ENCODE assay signal across 27 cellular contexts in the genomic region with DNA sequence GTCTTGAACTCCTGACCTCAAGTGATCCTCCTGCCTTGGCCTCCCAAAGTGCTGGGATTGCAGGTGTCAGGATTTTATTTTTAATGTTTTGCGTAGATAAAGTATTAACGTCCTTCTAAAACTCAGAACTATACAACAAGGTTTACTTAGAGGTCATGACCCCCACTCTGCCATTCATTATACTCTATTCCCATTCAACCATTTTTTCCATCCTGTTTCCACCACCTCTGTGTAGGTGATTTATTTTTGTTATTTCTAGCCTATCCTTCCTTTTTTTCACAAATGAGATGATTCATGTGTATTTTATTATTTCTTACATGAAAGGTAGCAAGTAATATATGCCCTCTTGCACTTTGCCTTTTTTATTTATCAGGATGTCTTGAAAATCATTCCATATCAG.
"Had no signal": no experiment of that assay in that cellular context is flagged by ENCODE, and none has a peak within 500 bp of the region (broad histone marks: within the 10 kb centered on the region; RNA-seq: fewer than 3 reads in every experiment).

No MANE protein-coding gene starts in this region.

- H3K27me3 Mint-ChIP-seq: progenitor cell of endocrine pancreas; stimulated activated naive B cell treated with anti-CD40 and anti-IgM and Interleukin-4, amounts not matched to agents 10 μg/mL and 1 μg/mL and 100 μg/mL, for 72 hours; stimulated activated naive CD8-positive, alpha-beta T cell treated with anti-CD3 and anti-CD28 coated beads, Interleukin-15, Interleukin-2, amounts not matched to agents 100 ng/mL and 50 ng/mL, for 24 hours had no signal

- H3K36me3 ChIP-seq: ovary, right lobe of liver, sigmoid colon, stomach, thoracic aorta, thyroid gland, tibial nerve, upper lobe of left lung, vagina had no signal

- H3K27ac ChIP-seq: neural progenitor cell, ovary, parathyroid adenoma, psoas muscle, right lobe of liver, sigmoid colon, stomach, thoracic aorta, thyroid gland, tibial nerve, upper lobe of left lung, vagina had no signal

- H2AFZ ChIP-seq: neural progenitor cell, parathyroid adenoma had no signal

- H3K4me2 ChIP-seq: neural progenitor cell had no signal

- H3K79me2 ChIP-seq: parathyroid adenoma had no signal

- ATAC-seq: natural killer cell, psoas muscle, right cardiac atrium, right lobe of liver had no signal

- H3K36me3 Mint-ChIP-seq: natural killer cell; stimulated activated effector memory CD8-positive, alpha-beta T cell treated with anti-CD3 and anti-CD28 coated beads, Interleukin-12 subunit alpha, Interleukin-12 subunit beta, amount 100 ng/mL, for 72 hours had no signal

- H3K27ac Mint-ChIP-seq: natural killer cell; nephron; neural progenitor cell; progenitor cell of endocrine pancreas; stimulated activated effector memory CD8-positive, alpha-beta T cell treated with anti-CD3 and anti-CD28 coated beads, Interleukin-12 subunit alpha, Interleukin-12 subunit beta, amount 100 ng/mL, for 72 hours; stimulated activated naive B cell treated with anti-CD40 and anti-IgM and Interleukin-4, amounts not matched to agents 10 μg/mL and 1 μg/mL and 100 μg/mL, for 72 hours; stimulated activated naive CD8-positive, alpha-beta T cell treated with anti-CD3 and anti-CD28 coated beads, Interleukin-15, Interleukin-2, amounts not matched to agents 100 ng/mL and 50 ng/mL, for 24 hours had no signal

- H3K4me3 ChIP-seq: neural progenitor cell, ovary, psoas muscle, right lobe of liver, sigmoid colon, stomach, thoracic aorta, thyroid gland, tibial nerve, upper lobe of left lung, vagina had no signal

- H3K9me3 Mint-ChIP-seq: natural killer cell; stimulated activated effector memory CD8-positive, alpha-beta T cell treated with anti-CD3 and anti-CD28 coated beads, Interleukin-12 subunit alpha, Interleukin-12 subunit beta, amount 100 ng/mL, for 72 hours; stimulated activated naive B cell treated with anti-CD40 and anti-IgM and Interleukin-4, amounts not matched to agents 10 μg/mL and 1 μg/mL and 100 μg/mL, for 72 hours; stimulated activated naive CD8-positive, alpha-beta T cell treated with anti-CD3 and anti-CD28 coated beads, Interleukin-15, Interleukin-2, amounts not matched to agents 100 ng/mL and 50 ng/mL, for 24 hours had no signal

- DNase-seq: natural killer cell; occipital lobe; ovary; posterior cingulate gyrus; psoas muscle; right cardiac atrium; right lobe of liver; sigmoid colon; small intestine; stimulated activated CD4-positive, alpha-beta T cell treated with anti-CD3 and anti-CD28 coated beads, Interleukin-15, amount 100 ng/mL, for 24 hours; stimulated activated CD4-positive, alpha-beta T cell treated with anti-CD3 and anti-CD28 coated beads, Interleukin-2, amount 100 ng/mL, for 24 hours; stimulated activated CD4-positive, alpha-beta T cell treated with anti-CD3 and anti-CD28 coated beads, Interleukin-2, amount 100 ng/mL, for 48 hours; stimulated activated CD4-positive, alpha-beta T cell treated with anti-CD3 and anti-CD28 coated beads, Interleukin-4, amount 100 ng/mL, for 24 hours; stimulated activated naive B cell treated with anti-CD40 and anti-IgM and Interleukin-4, amounts not matched to agents 10 μg/mL and 1 μg/mL and 100 μg/mL, for 72 hours; stimulated activated naive CD4-positive, alpha-beta T cell treated with Interleukin-2 at 50 U/mL for 16 hours; stomach; thyroid gland; upper lobe of left lung had no signal

- H3K27me3 ChIP-seq: neural progenitor cell, ovary, right lobe of liver, sigmoid colon, stomach, thyroid gland, tibial nerve, upper lobe of left lung, vagina had no signal

- H3K4me1 Mint-ChIP-seq: nephron, neural progenitor cell had no signal

- H3K4me3 Mint-ChIP-seq: natural killer cell; nephron; neural progenitor cell; stimulated activated effector memory CD8-positive, alpha-beta T cell treated with anti-CD3 and anti-CD28 coated beads, Interleukin-12 subunit alpha, Interleukin-12 subunit beta, amount 100 ng/mL, for 72 hours; stimulated activated naive B cell treated with anti-CD40 and anti-IgM and Interleukin-4, amounts not matched to agents 10 μg/mL and 1 μg/mL and 100 μg/mL, for 72 hours; stimulated activated naive CD8-positive, alpha-beta T cell treated with anti-CD3 and anti-CD28 coated beads, Interleukin-15, Interleukin-2, amounts not matched to agents 100 ng/mL and 50 ng/mL, for 24 hours had no signal

- H3K4me1 ChIP-seq: parathyroid adenoma, psoas muscle, right lobe of liver, stomach, tibial nerve, upper lobe of left lung, vagina had no signal
